In genomic region chr2:186304064-186304463, GRCh38 we compare ENCODE assay signal across 1 cellular context.
TF ChIP-seq lines count a peak whose summit lies in the region.

No MANE protein-coding gene starts in this region.

TF ChIP-seq in H1, 55 proteins besides CTCF, POLR2A, EP300 and RAD21 (continued from another document):
- TF ChIP-seq BRCA1 (IDR thresholded peaks at IDR 0.05; ENCODE audit: low read depth, low read length): no peak
- TF ChIP-seq RFX5 (IDR thresholded peaks at IDR 0.05; ENCODE audit: borderline replicate concordance, low read depth, low read length): no peak
- no peak for TF ChIP-seq ASH2L (IDR thresholded peaks at IDR 0.05; ENCODE audit: low read length)
- no peak for TF ChIP-seq ATF2 (IDR thresholded peaks at IDR 0.05; ENCODE audit: low read length)
- no peak for TF ChIP-seq POU5F1 (IDR thresholded peaks at IDR 0.05; ENCODE audit: low read depth, low read length)
- TF ChIP-seq RBBP5 (IDR thresholded peaks at IDR 0.05; ENCODE audit: borderline replicate concordance, low read depth, low read length): no peak
- TF ChIP-seq SIN3A (conservative IDR thresholded peaks at IDR 0.05 in 1 of 2, IDR thresholded peaks at IDR 0.05 in 1 of 2; ENCODE audit: low read depth in 1 of 2, low read length in 2 of 2): no peak
- TF ChIP-seq SIX5 (IDR thresholded peaks at IDR 0.05; ENCODE audit: low read depth, low read length): no peak
- no peak for TF ChIP-seq EZH2 (IDR thresholded peaks at IDR 0.05; ENCODE audit: low read depth, low read length, severe bottlenecking)
- no peak for TF ChIP-seq BACH1 (IDR thresholded peaks at IDR 0.05; ENCODE audit: low read length)
- TF ChIP-seq RXRA (IDR thresholded peaks at IDR 0.05; ENCODE audit: insufficient read depth, low read depth, low read length): no peak
- TF ChIP-seq SP2 (IDR thresholded peaks at IDR 0.05; ENCODE audit: low read length): no peak
- no peak for TF ChIP-seq TBP (IDR thresholded peaks at IDR 0.05; ENCODE audit: low read depth, low read length)
